In genomic region chr20:38757145-38757800, GRCh38 we compare ENCODE assay signal across 19 cellular contexts. TPM values are rescaled to one million over a fixed set of nuclear protein-coding genes. Genes with fewer than 3 reads are reported as not detected.
"Had no signal": no experiment of that assay in that cellular context is flagged by ENCODE, and none has a peak within 500 bp of the region (broad histone marks: within the 10 kb centered on the region; RNA-seq: fewer than 3 reads in every experiment).

No MANE protein-coding gene starts in this region.

- H3K4me3 ChIP-seq: skin epidermis, suprapubic skin had no signal

- DNase-seq: activated B cell treated with CpG ODN at 0.5 μM for 24 hours; activated CD4-positive, alpha-beta T cell treated with anti-CD3 and anti-CD28 coated beads, Interleukin-2, amount 10 ng/mL, durations not matched to agents 24 days and 14 days; activated CD8-positive, alpha-beta memory T cell treated with anti-CD3 and anti-CD28 coated beads, Interleukin-2, amount 50 U/mL, for 4 hours; activated CD8-positive, alpha-beta T cell treated with anti-CD3 and anti-CD28 coated beads, Interleukin-2, amount 10 ng/mL, durations not matched to agents 7 days and 5 days; activated gamma-delta T cell; activated T-cell treated with anti-CD3 and anti-CD28 coated beads, Interleukin-2, amount 50 U/mL, for 72 hours; effector memory CD4-positive, alpha-beta T cell; naive thymus-derived CD8-positive, alpha-beta T cell; retina; stimulated activated CD4-positive, alpha-beta T cell treated with anti-CD3 and anti-CD28 coated beads, Interleukin-4, amount 100 ng/mL, for 4 hours; stimulated activated CD8-positive, alpha-beta memory T cell treated with anti-CD3 and anti-CD28 coated beads, Interleukin-4, amount 100 ng/mL, for 48 hours; stimulated activated naive CD4-positive, alpha-beta T cell treated with Interleukin-2 at 50 U/mL for 16 hours; T-helper 17 cell; trophoblast cell had no signal

- H3K27ac ChIP-seq: epithelial cell of prostate, skin epidermis, suprapubic skin had no signal

- H3K9me3 ChIP-seq: suprapubic skin had no signal

- ATAC-seq: activated CD8-positive, alpha-beta T cell treated with anti-CD3 and anti-CD28 coated beads, Interleukin-2, amount 10 ng/mL, durations not matched to agents 7 days and 5 days; activated naive CD4-positive, alpha-beta T cell treated with anti-CD3 and anti-CD28 coated beads, Interleukin-2, amount 50 U/mL, for 72 hours; activated T-cell treated with anti-CD3 and anti-CD28 coated beads, Interleukin-2, amount 50 U/mL, for 72 hours; naive thymus-derived CD8-positive, alpha-beta T cell; T-helper 17 cell had no signal

- H3K27me3 ChIP-seq: suprapubic skin had no signal

- H3K4me1 ChIP-seq: suprapubic skin had no signal

RNA-seq across cellular contexts. Expression of gene SLC32A1, which starts 33.0 kb away (rescaled TPM):
- total RNA-seq: activated B cell treated with CpG ODN at 0.5 μM for 24 hours; activated CD4-positive, alpha-beta T cell treated with anti-CD3 and anti-CD28 coated beads, Interleukin-2, amount 10 ng/mL, durations not matched to agents 24 days and 14 days; activated CD8-positive, alpha-beta T cell treated with anti-CD3 and anti-CD28 coated beads, Interleukin-2, amount 10 ng/mL, durations not matched to agents 7 days and 5 days; activated naive CD4-positive, alpha-beta T cell treated with anti-CD3 and anti-CD28 coated beads, Interleukin-2, amount 50 U/mL, for 72 hours; mucosa of gallbladder; naive thymus-derived CD8-positive, alpha-beta T cell; suprapubic skin; T-helper 17 cell had no signal
- polyA plus RNA-seq: naive thymus-derived CD8-positive, alpha-beta T cell had no signal
